Comparison of ENCODE assay signal across 13 cellular contexts in genomic region chr3:188881954-188882641, GRCh38.
A peak's percentile ranks its signal among the peaks of the same experiment; 100 is the strongest.
DNase-seq lines count a peak whose midpoint lies in the region; ATAC-seq, FAIRE-seq and TF ChIP-seq lines count a peak whose summit lies in the region.
"Had no signal": no experiment of that assay in that cellular context is flagged by ENCODE, and none has a peak within 500 bp of the region (broad histone marks: within the 10 kb centered on the region; RNA-seq: fewer than 3 reads in every experiment).

No MANE protein-coding gene starts in this region.

- CTCF ChIA-PET in MCF 10A (lab: Yijun Ruan, JAX), result interaction anchor here (0.9 to 1.1 kb wide), 2 partner anchors 28 to 73 kb away, joined by 3 read pairs; no protein-coding TSS in a partner anchor

- H3K4me3 ChIP-seq in breast epithelium, result no peak overlapping the region
- H3K4me3 ChIP-seq in keratinocyte (ENCODE audit: control insufficient read depth in 2 of 3, extremely low read depth in 1 of 3, insufficient read depth in 2 of 3, low read depth in 1 of 3, low read length in 3 of 3), result peak overlapping the region in 1 of 3 experiments; percentile 41
- no peak overlapping the region for H3K4me3 ChIP-seq in uterus
- H3K4me3 ChIP-seq: ascending aorta, vagina had no signal

- H3K79me2 ChIP-seq in keratinocyte (ENCODE audit: control insufficient read depth, insufficient read depth, low read length), result no peaks in the 10 kb centered on the region

- dilution Hi-C loops in keratinocyte (cut with MboI; ENCODE audit: extremely low pct_ligation_motif_present, low sequenced_read_pairs), result no loop called here

- no peaks in the 10 kb centered on the region for H4K20me1 ChIP-seq in keratinocyte (ENCODE audit: control insufficient read depth, extremely low read depth, insufficient read depth, low read length)

- peaks cover 15% of the 10 kb centered on the region for H3K4me1 Mint-ChIP-seq in MCF 10A (ENCODE audit: insufficient read depth, unreplicated experiment)
- H3K4me1 Mint-ChIP-seq: B cell had no signal

- peak overlapping the region; percentile 74 for H3K4me2 ChIP-seq in keratinocyte (ENCODE audit: control insufficient read depth, extremely low read depth, insufficient read depth, low read depth, low read length)

- H3K9me3 Mint-ChIP-seq in MCF 10A (ENCODE audit: unreplicated experiment), result no peaks in the 10 kb centered on the region
- H3K9me3 Mint-ChIP-seq: activated CD4-positive, alpha-beta memory T cell treated with anti-CD3 and anti-CD28 coated beads for 36 hours had no signal

- TF ChIP-seq POLR2A in breast epithelium (IDR thresholded peaks at IDR 0.05) (no peak), uterus (IDR thresholded peaks at IDR 0.05) (no peak)

- TF ChIP-seq CTCF in MCF 10A (IDR thresholded peaks at IDR 0.05; ENCODE audit: unreplicated experiment) (no peak), breast epithelium (IDR thresholded peaks at IDR 0.05) (no peak), keratinocyte (optimal IDR thresholded peaks at IDR 0.05 in 1 of 3, IDR thresholded peaks at IDR 0.05 in 1 of 3, conservative IDR thresholded peaks at IDR 0.05 in 1 of 3; ENCODE audit: extremely low read depth in 1 of 3, insufficient read depth in 2 of 3, low read length in 3 of 3) (no peak), uterus (IDR thresholded peaks at IDR 0.05) (no peak)

- peak; percentile 20 for FAIRE-seq in keratinocyte (lab: Jason Lieb, UNC)

- H3K4me3 Mint-ChIP-seq in MCF 10A (ENCODE audit: unreplicated experiment), result no peak overlapping the region
- H3K4me3 Mint-ChIP-seq: activated CD4-positive, alpha-beta memory T cell treated with anti-CD3 and anti-CD28 coated beads for 36 hours; B cell had no signal

- H3K36me3 ChIP-seq in breast epithelium (no peaks in the 10 kb centered on the region), keratinocyte (ENCODE audit: control insufficient read depth in 2 of 2, extremely low read depth in 1 of 2, insufficient read depth in 2 of 2, low read length in 2 of 2) (no peaks in the 10 kb centered on the region), uterus (no peaks in the 10 kb centered on the region)
- H3K36me3 ChIP-seq: vagina had no signal

- BruUV-seq in MCF 10A (replicated peaks; lab: Mats Ljungman, UMichigan), result no TSS peak

- intact Hi-C loops in MCF 10A (cut with micrococcal nuclease) (no loop called here), breast epithelium (cut with DNase I; ENCODE audit: low total_unique reads) (no loop called here), uterus (cut with DNase I; ENCODE audit: low total_unique reads) (no loop called here)

- no peaks in the 10 kb centered on the region for H3K9me3 ChIP-seq in breast epithelium
- no peaks in the 10 kb centered on the region for H3K9me3 ChIP-seq in keratinocyte (ENCODE audit: control insufficient read depth, low read depth, low read length)
- no peaks in the 10 kb centered on the region for H3K9me3 ChIP-seq in uterus
- H3K9me3 ChIP-seq: ascending aorta, vagina had no signal

- ATAC-seq in HG02763 (IDR thresholded peaks at IDR 0.05; ENCODE audit: unreplicated experiment), result no peak
- no peak for ATAC-seq in HG03175 (IDR thresholded peaks at IDR 0.05; ENCODE audit: unreplicated experiment)

- POLR2A ChIA-PET in MCF 10A (lab: Yijun Ruan, JAX), result interaction anchor here (0.6 to 3.0 kb wide), 11 partner anchors 10 to 1136 kb away, joined by 3 to 23 read pairs (median 4); no protein-coding TSS in a partner anchor

- H3K9ac ChIP-seq in keratinocyte (ENCODE audit: control insufficient read depth, extremely low read depth, insufficient read depth, low read length), result no peak overlapping the region

- H3K9me1 ChIP-seq in keratinocyte (ENCODE audit: control insufficient read depth, extremely low read depth, insufficient read depth, low read length), result no peaks in the 10 kb centered on the region

- H3K27ac Mint-ChIP-seq in MCF 10A (ENCODE audit: low read depth, unreplicated experiment), result peak overlapping the region; percentile 93
- H3K27ac Mint-ChIP-seq: activated CD4-positive, alpha-beta memory T cell treated with anti-CD3 and anti-CD28 coated beads for 36 hours; B cell had no signal

- DNase-seq in MCF 10A (ENCODE audit: unreplicated experiment) (peak; percentile 54), breast epithelium (ENCODE audit: low spot score in 2 of 2) (no peak), amniotic epithelial cell (ENCODE audit: low read depth) (peak; percentile 91), keratinocyte (ENCODE audit: low read depth, low spot score) (peak; percentile 52), uterus (no peak), UCSD-AML1 (lab: John Stamatoyannopoulos, UW; ENCODE audit: unreplicated experiment) (no peak)
- DNase-seq: activated CD4-positive, alpha-beta memory T cell treated with anti-CD3 and anti-CD28 coated beads for 36 hours; NCI-H1092 had no signal

- H3K27ac ChIP-seq in breast epithelium, result no peak overlapping the region
- peak overlapping the region; percentile 72 for H3K27ac ChIP-seq in keratinocyte (ENCODE audit: control insufficient read depth, insufficient read depth, low read length)
- H3K27ac ChIP-seq in uterus, result peak overlapping the region; percentile 16 to 33
- H3K27ac ChIP-seq: vagina had no signal

- H2AFZ ChIP-seq in keratinocyte (ENCODE audit: control insufficient read depth, low read length), result no peak overlapping the region

- H3K36me3 Mint-ChIP-seq in MCF 10A (ENCODE audit: insufficient read depth, unreplicated experiment), result peaks cover 21% of the 10 kb centered on the region

- no peaks in the 10 kb centered on the region for H3K27me3 ChIP-seq in breast epithelium
- H3K27me3 ChIP-seq in keratinocyte (ENCODE audit: control insufficient read depth, extremely low read depth, insufficient read depth, low read length), result no peaks in the 10 kb centered on the region
- H3K27me3 ChIP-seq in uterus, result no peaks in the 10 kb centered on the region
- H3K27me3 ChIP-seq: ascending aorta, vagina had no signal

- no peaks in the 10 kb centered on the region for H3K27me3 Mint-ChIP-seq in MCF 10A (ENCODE audit: insufficient read depth, unreplicated experiment)
- H3K27me3 Mint-ChIP-seq: activated CD4-positive, alpha-beta memory T cell treated with anti-CD3 and anti-CD28 coated beads for 36 hours; B cell had no signal

- no peaks in the 10 kb centered on the region for H3K4me1 ChIP-seq in breast epithelium
- peaks cover 17% of the 10 kb centered on the region for H3K4me1 ChIP-seq in keratinocyte (ENCODE audit: control insufficient read depth, extremely low read depth, insufficient read depth, low read length)
- H3K4me1 ChIP-seq in uterus, result peaks cover 0 to 5% of the 10 kb centered on the region in 2 donors

Comparison
In these comparisons a context has a peak if more than half of its experiments do, and no peak if none do; other contexts are left out.
1. DNase-seq: peak in MCF 10A (single experiment), amniotic epithelial cell (single experiment) and keratinocyte (single experiment); none in breast epithelium (0 of 2), uterus (0 of 2) and UCSD-AML1 (single experiment).
2. H3K27ac ChIP-seq: peak in keratinocyte (single experiment) and uterus (2 of 2); none in breast epithelium (0 of 2).